In genomic region chr20:51804754-51805153, GRCh38 we compare ENCODE assay signal across 26 cellular contexts. TPM values are rescaled to one million over a fixed set of nuclear protein-coding genes. Genes with fewer than 3 reads are reported as not detected.
"Had no signal": no experiment of that assay in that cellular context is flagged by ENCODE, and none has a peak within 500 bp of the region (broad histone marks: within the 10 kb centered on the region; RNA-seq: fewer than 3 reads in every experiment).

No MANE protein-coding gene starts in this region.

- FAIRE-seq: RCC 7860 had no signal

- ATAC-seq: activated naive CD4-positive, alpha-beta T cell treated with anti-CD3 and anti-CD28 coated beads, Interleukin-2, amount 50 U/mL, for 72 hours; activated naive CD8-positive, alpha-beta T cell treated with anti-CD3 and anti-CD28 coated beads, Interleukin-2, amount 50 U/mL, for 24 hours; activated T-cell treated with anti-CD3 and anti-CD28 coated beads, Interleukin-2, amount 50 U/mL, for 4 hours; body of pancreas; PC-3; T-helper 17 cell had no signal

- H3K27ac ChIP-seq: ascending aorta, body of pancreas had no signal

- H3K36me3 ChIP-seq: ascending aorta had no signal

- H3K9me3 ChIP-seq: ascending aorta, body of pancreas had no signal

- H3K4me3 ChIP-seq: ascending aorta, body of pancreas had no signal

- DNase-seq: activated B cell treated with CpG ODN at 0.5 μM for 24 hours; activated CD4-positive, alpha-beta memory T cell treated with anti-CD3 and anti-CD28 coated beads for 36 hours; activated CD4-positive, alpha-beta T cell treated with anti-CD3 and anti-CD28 coated beads for 1 hour; activated CD4-positive, alpha-beta T cell treated with anti-CD3 and anti-CD28 coated beads, Interleukin-2, amount 10 ng/mL, durations not matched to agents 7 days and 5 days; activated CD8-positive, alpha-beta memory T cell treated with anti-CD3 and anti-CD28 coated beads for 24 hours; activated effector memory CD4-positive, alpha-beta T cell treated with anti-CD3 and anti-CD28 coated beads, Interleukin-2, amount 50 U/mL, for 16 hours; activated naive CD4-positive, alpha-beta T cell treated with Interleukin-2 at 50 U/mL for 16 hours; activated naive CD8-positive, alpha-beta T cell treated with anti-CD3 and anti-CD28 coated beads, Interleukin-2, amount 50 U/mL, for 24 hours; activated T-cell treated with anti-CD3 and anti-CD28 coated beads, Interleukin-2, amount 50 U/mL, for 4 hours; amniotic stem cell; body of pancreas; Karpas-422; MM.1S; NCI-H1105; NCI-H1436 treated with DMSO at 0.1 percent for 48 hours; NCI-H187; NCI-H2081; NCI-H510A treated with DMSO at 0.1 percent for 48 hours; NCI-H69; PC-3; SHP77 treated with DMSO at 0.1 percent for 48 hours; T-helper 17 cell; T-helper 9 cell had no signal

RNA-seq across cellular contexts. Expression of gene SALL4, which starts 2.4 kb away (rescaled TPM):
- total RNA-seq: activated B cell treated with CpG ODN at 0.5 μM for 24 hours; activated CD4-positive, alpha-beta memory T cell treated with anti-CD3 and anti-CD28 coated beads for 36 hours; ascending aorta had no signal
